Comparison of ENCODE assay signal across 20 cellular contexts in the genomic region with DNA sequence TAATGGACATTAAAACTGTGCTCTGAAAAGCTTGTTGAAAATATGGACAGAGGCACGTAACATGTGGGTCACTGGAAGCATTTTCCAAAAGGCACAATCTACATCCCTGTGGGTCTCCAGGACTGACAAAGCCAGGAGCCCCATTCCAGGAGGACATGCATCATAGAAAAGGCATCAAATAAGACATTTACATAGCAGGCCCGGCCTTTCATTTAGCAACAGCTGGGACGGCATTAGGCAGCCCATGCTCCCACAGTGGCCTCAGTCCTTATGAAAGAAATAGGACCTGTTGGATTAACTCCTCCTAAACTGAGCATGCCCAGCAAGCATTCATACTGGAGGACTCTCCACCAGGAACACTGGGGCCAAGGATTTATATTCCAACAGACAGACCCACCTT.
DNase-seq lines count a peak whose midpoint lies in the region; TF ChIP-seq lines count a peak whose summit lies in the region.
"Had no signal": no experiment of that assay in that cellular context is flagged by ENCODE, and none has a peak within 500 bp of the region (broad histone marks: within the 10 kb centered on the region; RNA-seq: fewer than 3 reads in every experiment).

No MANE protein-coding gene starts in this region.

- DNase-seq in activated naive CD4-positive, alpha-beta T cell treated with anti-CD3 and anti-CD28 coated beads, Interleukin-2, amount 10 ng/mL, durations not matched to agents 7 days and 5 days: peak; percentile 9
- no peak for DNase-seq in activated naive CD4-positive, alpha-beta T cell (lab: John Stamatoyannopoulos, UW)
- DNase-seq in NCI-H524 (lab: John Stamatoyannopoulos, UW): peak; percentile 67 to 94
- DNase-seq in myocyte (ENCODE audit: low read depth): peak; percentile 52
- DNase-seq in uterus: peak; percentile 4 to 10
- DNase-seq in mesenteric fat pad (ENCODE audit: low spot score): no peak
- DNase-seq in stimulated activated CD4-positive, alpha-beta T cell treated with anti-CD3 and anti-CD28 coated beads, Interleukin-2, amount 100 ng/mL, for 48 hours: no peak
- DNase-seq: Calu3; H9; Kasumi-1; NCI-H1092 treated with DMSO at 0.1 percent for 48 hours; NCI-H1436; NCI-H187; NCI-H2081 treated with DMSO at 0.1 percent for 48 hours; NCI-H2171; NCI-H526; NCI-H82; NK-92 treated with Interleukin-12 subunit alpha and Interleukin-12 subunit beta, amount 100 ng/mL, for 24 hours had no signal

- CTCF ChIA-PET in activated naive CD4-positive, alpha-beta T cell treated with anti-CD3 and anti-CD28 coated beads, Interleukin-2, amount 10 ng/mL, durations not matched to agents 7 days and 5 days (lab: Charles Lee): no interaction called here

- H3K9me3 Mint-ChIP-seq in activated naive CD4-positive, alpha-beta T cell treated with anti-CD3 and anti-CD28 coated beads, Interleukin-2, amount 10 ng/mL, durations not matched to agents 7 days and 5 days: no peaks in the 10 kb centered on the region
- H3K9me3 Mint-ChIP-seq: GM23338 had no signal

- H3K4me3 ChIP-seq in uterus: no peak overlapping the region
- H3K4me3 ChIP-seq: GM23338, SJSA1 had no signal

- no peaks in the 10 kb centered on the region for H3K9me3 ChIP-seq in uterus
- H3K9me3 ChIP-seq: SJSA1 had no signal

- H3K27me3 Mint-ChIP-seq in activated naive CD4-positive, alpha-beta T cell treated with anti-CD3 and anti-CD28 coated beads, Interleukin-2, amount 10 ng/mL, durations not matched to agents 7 days and 5 days: peaks cover 26% of the 10 kb centered on the region

- no peaks in the 10 kb centered on the region for H3K27me3 ChIP-seq in uterus
- H3K27me3 ChIP-seq: SJSA1 had no signal

- H3K4me1 Mint-ChIP-seq in activated naive CD4-positive, alpha-beta T cell treated with anti-CD3 and anti-CD28 coated beads, Interleukin-2, amount 10 ng/mL, durations not matched to agents 7 days and 5 days: no peaks in the 10 kb centered on the region
- H3K4me1 Mint-ChIP-seq: GM23338, H9 had no signal

- no peak for TF ChIP-seq POLR2A in uterus (IDR thresholded peaks at IDR 0.05)

- no peak for TF ChIP-seq CTCF in uterus (IDR thresholded peaks at IDR 0.05)

- no peak overlapping the region for H3K4me3 Mint-ChIP-seq in activated naive CD4-positive, alpha-beta T cell treated with anti-CD3 and anti-CD28 coated beads, Interleukin-2, amount 10 ng/mL, durations not matched to agents 7 days and 5 days
- H3K4me3 Mint-ChIP-seq: GM23338, H9 had no signal

- H3K36me3 ChIP-seq in uterus: no peaks in the 10 kb centered on the region
- H3K36me3 ChIP-seq: SJSA1 had no signal

- H3K27ac Mint-ChIP-seq in activated naive CD4-positive, alpha-beta T cell treated with anti-CD3 and anti-CD28 coated beads, Interleukin-2, amount 10 ng/mL, durations not matched to agents 7 days and 5 days: no peak overlapping the region
- H3K27ac Mint-ChIP-seq: GM23338 had no signal

- intact Hi-C loops in uterus (cut with DNase I; ENCODE audit: low total_unique reads): no loop called here

- H3K4me1 ChIP-seq in uterus: no peaks in the 10 kb centered on the region

- H3K36me3 Mint-ChIP-seq in activated naive CD4-positive, alpha-beta T cell treated with anti-CD3 and anti-CD28 coated beads, Interleukin-2, amount 10 ng/mL, durations not matched to agents 7 days and 5 days: no peaks in the 10 kb centered on the region

- H3K27ac ChIP-seq in uterus: no peak overlapping the region
- H3K27ac ChIP-seq: SJSA1 had no signal

Comparison
In these comparisons a context has a peak if more than half of its experiments do, and no peak if none do; other contexts are left out.
1. DNase-seq: peak in activated naive CD4-positive, alpha-beta T cell treated with anti-CD3 and anti-CD28 coated beads, Interleukin-2, amount 10 ng/mL, durations not matched to agents 7 days and 5 days (single experiment), NCI-H524 (2 of 2), myocyte (single experiment) and uterus (2 of 2); none in activated naive CD4-positive, alpha-beta T cell (0 of 4), mesenteric fat pad (single experiment) and stimulated activated CD4-positive, alpha-beta T cell treated with anti-CD3 and anti-CD28 coated beads, Interleukin-2, amount 100 ng/mL, for 48 hours (0 of 2).